ENCODE assay signal across 18 cellular contexts in the genomic region with DNA sequence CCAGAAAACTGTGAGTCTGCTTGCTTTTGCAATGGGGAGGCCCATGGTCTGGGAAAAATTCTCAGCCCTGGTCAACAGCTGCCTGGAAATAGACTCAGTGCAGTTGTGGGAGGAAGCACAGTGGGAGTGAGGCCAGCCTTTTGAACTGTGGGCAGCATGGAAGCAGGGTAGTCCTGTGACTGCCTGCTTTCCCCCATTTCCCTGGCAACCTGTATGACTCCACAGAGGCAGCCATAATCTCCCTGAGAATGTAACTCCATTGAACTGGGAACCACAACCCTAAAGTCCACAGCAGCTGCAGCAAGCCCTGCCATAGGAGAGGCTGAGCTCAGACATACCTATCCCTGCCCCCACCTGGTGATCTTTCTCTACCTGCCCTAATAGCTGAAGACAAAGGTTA.
"Had no signal": no experiment of that assay in that cellular context is flagged by ENCODE, and none has a peak within 500 bp of the region (broad histone marks: within the 10 kb centered on the region; RNA-seq: fewer than 3 reads in every experiment).

No MANE protein-coding gene starts in this region.

- H3K4me3 ChIP-seq: body of pancreas, left lung, sigmoid colon had no signal

- DNase-seq: activated CD4-positive, alpha-beta T cell treated with anti-CD3 and anti-CD28 coated beads, Interleukin-2, amount 10 ng/mL, durations not matched to agents 7 days and 5 days; activated CD8-positive, alpha-beta memory T cell treated with anti-CD3 and anti-CD28 coated beads, Interleukin-2, amount 50 U/mL, for 4 hours; activated effector memory CD4-positive, alpha-beta T cell treated with anti-CD3 and anti-CD28 coated beads, Interleukin-2, amount 50 U/mL, for 16 hours; activated T-cell treated with anti-CD3 and anti-CD28 coated beads, Interleukin-2, amount 50 U/mL, for 4 hours; body of pancreas; foreskin keratinocyte; glutamatergic neuron; left lung; midbrain; sigmoid colon; stimulated activated CD4-positive, alpha-beta T cell treated with anti-CD3 and anti-CD28 coated beads, Interleukin-12 subunit alpha, Interleukin-12 subunit beta, amount 100 ng/mL, for 4 hours; stimulated activated CD4-positive, alpha-beta T cell treated with anti-CD3 and anti-CD28 coated beads, Interleukin-1b, Interleukin-23, amount 100 ng/mL, for 48 hours; stimulated activated CD8-positive, alpha-beta memory T cell treated with anti-CD3 and anti-CD28 coated beads, Interleukin-4, amount 100 ng/mL, for 48 hours; stimulated activated naive CD4-positive, alpha-beta T cell had no signal

- H3K9me3 ChIP-seq: body of pancreas had no signal

- H3K27ac ChIP-seq: body of pancreas, epithelial cell of prostate, foreskin keratinocyte, left lung, sigmoid colon had no signal

- H3K27me3 ChIP-seq: body of pancreas, foreskin keratinocyte, left lung, sigmoid colon had no signal

- H3K27ac Mint-ChIP-seq: activated CD4-positive, alpha-beta T cell treated with anti-CD3 and anti-CD28 coated beads, Interleukin-2, amount 10 ng/mL, durations not matched to agents 7 days and 5 days; activated naive CD4-positive, alpha-beta T cell treated with anti-CD3 and anti-CD28 coated beads, Interleukin-2, amount 50 U/mL, for 72 hours; nephron; T-helper 1 cell treated with Interleukin-12 subunit alpha and Interleukin-12 subunit beta and Interleukin-4 antibody, amounts not matched to agents 30 μg/mL and 1 μg/mL, for 36 hours had no signal

- H3K27me3 Mint-ChIP-seq: activated CD4-positive, alpha-beta T cell treated with anti-CD3 and anti-CD28 coated beads, Interleukin-2, amount 10 ng/mL, durations not matched to agents 7 days and 5 days had no signal

- H3K4me3 Mint-ChIP-seq: activated CD4-positive, alpha-beta T cell treated with anti-CD3 and anti-CD28 coated beads, Interleukin-2, amount 10 ng/mL, durations not matched to agents 7 days and 5 days; activated T-cell treated with anti-CD3 and anti-CD28 coated beads, Interleukin-2, amount 50 U/mL, for 4 hours; nephron; T-helper 1 cell treated with Interleukin-12 subunit alpha and Interleukin-12 subunit beta and Interleukin-4 antibody, amounts not matched to agents 30 μg/mL and 1 μg/mL, for 36 hours had no signal

- H3K4me1 Mint-ChIP-seq: activated CD4-positive, alpha-beta T cell treated with anti-CD3 and anti-CD28 coated beads, Interleukin-2, amount 10 ng/mL, durations not matched to agents 7 days and 5 days; nephron had no signal

- H3K4me1 ChIP-seq: body of pancreas, foreskin keratinocyte, left lung, sigmoid colon had no signal
